1 cellular context compared by ENCODE assay signal in the genomic region with DNA sequence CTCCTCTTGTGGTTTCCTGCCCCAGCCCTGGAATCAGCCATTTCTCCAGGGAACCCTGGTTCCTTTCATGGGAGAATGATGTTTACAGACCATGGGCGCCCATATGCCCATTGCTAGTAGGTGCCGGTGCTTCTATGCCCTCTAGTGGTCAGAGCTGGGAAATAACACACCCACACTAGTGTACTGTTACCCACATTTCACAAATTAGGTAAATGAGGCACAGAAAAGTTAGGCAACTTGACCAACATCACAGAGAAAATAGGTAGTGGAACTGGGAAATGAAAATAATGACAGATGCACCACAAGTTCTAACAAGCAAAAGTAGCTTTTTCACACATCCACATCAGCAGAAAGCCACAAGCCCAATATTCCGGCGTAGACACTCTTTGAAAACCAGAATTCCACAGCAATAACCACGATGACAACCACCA.
TF ChIP-seq lines count a peak whose summit lies in the region.

No MANE protein-coding gene starts in this region.

TF ChIP-seq in endothelial cell of umbilical vein, 7 proteins besides CTCF, POLR2A, EP300 and RAD21:
- TF ChIP-seq FOS (IDR thresholded peaks at IDR 0.05; ENCODE audit: borderline replicate concordance, insufficient read depth, low read length): no peak
- TF ChIP-seq, protein P1, sequence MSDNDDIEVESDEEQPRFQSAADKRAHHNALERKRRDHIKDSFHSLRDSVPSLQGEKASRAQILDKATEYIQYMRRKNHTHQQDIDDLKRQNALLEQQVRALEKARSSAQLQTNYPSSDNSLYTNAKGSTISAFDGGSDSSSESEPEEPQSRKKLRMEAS (IDR thresholded peaks at IDR 0.05; ENCODE audit: insufficient read depth, insufficient read length): no peak
- TF ChIP-seq JUN (IDR thresholded peaks at IDR 0.05; ENCODE audit: borderline replicate concordance, insufficient read depth, insufficient read length, low read depth): no peak
- no peak for TF ChIP-seq GATA2 (IDR thresholded peaks at IDR 0.05; ENCODE audit: insufficient read depth, insufficient read length, low read depth, low read length)
TF ChIP-seq in endothelial cell of umbilical vein: peak in this region for 0.
